Comparison of ENCODE assay signal across 16 cellular contexts in genomic region chr21:46108827-46109226, GRCh38. TPM values are rescaled to one million over a fixed set of nuclear protein-coding genes. Genes with fewer than 3 reads are reported as not detected.
"Had no signal": no experiment of that assay in that cellular context is flagged by ENCODE, and none has a peak within 500 bp of the region (broad histone marks: within the 10 kb centered on the region; RNA-seq: fewer than 3 reads in every experiment).

No MANE protein-coding gene starts in this region.

- H3K27me3 ChIP-seq: body of pancreas, ovary had no signal

- H3K9me3 ChIP-seq: ovary had no signal

- H3K4me3 Mint-ChIP-seq: activated naive CD4-positive, alpha-beta T cell treated with anti-CD3 and anti-CD28 coated beads, Interleukin-2, amount 50 U/mL, for 24 hours; nephron; stimulated activated memory B cell treated with anti-CD40 and anti-IgM and Interleukin-4, amounts not matched to agents 10 μg/mL and 1 μg/mL and 100 μg/mL, for 72 hours had no signal

- ATAC-seq: body of pancreas; foreskin keratinocyte; stimulated activated memory B cell treated with anti-CD40 and anti-IgM and Interleukin-4, amounts not matched to agents 10 μg/mL and 1 μg/mL and 100 μg/mL, for 72 hours had no signal

- H3K27ac Mint-ChIP-seq: activated naive CD4-positive, alpha-beta T cell treated with anti-CD3 and anti-CD28 coated beads, Interleukin-2, amount 50 U/mL, for 24 hours; nephron; stimulated activated memory B cell treated with anti-CD40 and anti-IgM and Interleukin-4, amounts not matched to agents 10 μg/mL and 1 μg/mL and 100 μg/mL, for 72 hours had no signal

- H3K4me1 ChIP-seq: body of pancreas, foreskin keratinocyte had no signal

- H3K27ac ChIP-seq: body of pancreas, foreskin keratinocyte had no signal

- H3K36me3 ChIP-seq: ovary had no signal

- H3K4me1 Mint-ChIP-seq: activated naive CD4-positive, alpha-beta T cell treated with anti-CD3 and anti-CD28 coated beads, Interleukin-2, amount 50 U/mL, for 24 hours; nephron; stimulated activated memory B cell treated with anti-CD40 and anti-IgM and Interleukin-4, amounts not matched to agents 10 μg/mL and 1 μg/mL and 100 μg/mL, for 72 hours had no signal

- DNase-seq: activated CD8-positive, alpha-beta memory T cell treated with anti-CD3 and anti-CD28 coated beads, Interleukin-2, amount 50 U/mL, for 48 hours; amniotic stem cell; cerebellar nuclear complex; esophagus squamous epithelium; foreskin keratinocyte; retina; SHP77 treated with DMSO at 0.1 percent for 48 hours; substantia nigra; transverse colon had no signal

- H3K4me3 ChIP-seq: body of pancreas, esophagus squamous epithelium, ovary, skin epidermis, transverse colon had no signal

RNA-seq across cellular contexts. Expression of gene FTCD, which starts 46.6 kb away (rescaled TPM):
- total RNA-seq: dermis microvascular lymphatic vessel endothelial cell, esophagus squamous epithelium, foreskin keratinocyte, transverse colon had no signal
- polyA plus RNA-seq: foreskin keratinocyte had no signal
